ENCODE assay signal across 9 cellular contexts in the genomic region with DNA sequence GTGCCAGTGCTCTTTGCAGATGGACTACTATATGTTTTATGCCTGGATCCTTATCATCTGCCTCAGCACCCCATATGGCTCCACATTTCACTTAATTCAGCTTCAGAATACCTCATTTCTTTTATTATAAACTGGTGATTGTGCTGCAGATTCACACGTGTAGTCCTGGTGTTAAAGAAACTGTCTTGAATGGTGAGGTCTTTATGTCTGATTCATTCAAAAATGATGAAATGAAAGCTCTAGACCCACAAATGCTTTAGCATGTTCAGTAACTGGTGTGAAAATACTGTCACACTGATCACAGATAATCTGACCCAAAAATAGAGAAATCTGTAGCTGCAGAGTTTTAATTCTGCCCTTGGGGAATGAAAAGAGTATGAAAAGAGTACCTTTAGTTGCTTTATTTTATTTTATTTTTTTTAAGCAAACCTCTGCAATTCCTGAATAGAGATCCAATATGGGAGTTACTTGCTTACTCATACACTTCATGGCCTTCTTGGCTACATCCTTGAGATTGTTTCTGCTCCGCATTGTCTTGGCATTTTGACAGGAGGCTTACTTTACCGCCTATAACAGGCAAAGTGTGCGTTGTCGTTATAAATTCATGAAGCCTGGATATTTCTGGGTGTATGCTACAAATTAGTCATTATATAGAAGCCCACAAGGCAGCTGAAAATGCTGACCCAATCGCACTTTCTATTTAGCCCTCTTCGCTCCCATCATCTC. TPM values are rescaled to one million over a fixed set of nuclear protein-coding genes. Genes with fewer than 3 reads are reported as not detected.
DNase-seq lines count a peak whose midpoint lies in the region; ATAC-seq and TF ChIP-seq lines count a peak whose summit lies in the region.
"Had no signal": no experiment of that assay in that cellular context is flagged by ENCODE, and none has a peak within 500 bp of the region (broad histone marks: within the 10 kb centered on the region; RNA-seq: fewer than 3 reads in every experiment).

No MANE protein-coding gene starts in this region.

- H3K4me1 ChIP-seq in heart right ventricle (peaks cover 5 to 70% (median 52%) of the 10 kb centered on the region in 9 donors), transverse colon (peaks cover 0 to 76% (median 47%) of the 10 kb centered on the region in 4 donors)

- H3K27me3 ChIP-seq in heart right ventricle (peaks cover 0 to 60% (median 0%) of the 10 kb centered on the region in 7 donors), kidney epithelial cell (ENCODE audit: control insufficient read depth, insufficient read depth, low read length) (no peaks in the 10 kb centered on the region), transverse colon (no peaks in the 10 kb centered on the region)
- H3K27me3 ChIP-seq: cardiac muscle cell had no signal

- no peak for DNase-seq in heart right ventricle
- no peak for DNase-seq in Right ventricle myocardium inferior (ENCODE audit: missing footprints)
- peak; percentile 72 for DNase-seq in amniotic stem cell (lab: John Stamatoyannopoulos, UW)
- DNase-seq in kidney epithelial cell (ENCODE audit: low read depth): no peak
- no peak for DNase-seq in transverse colon
- no peak for DNase-seq in NCI-H774 (lab: John Stamatoyannopoulos, UW)

- TF ChIP-seq POLR2A in transverse colon (IDR thresholded peaks at IDR 0.05) (no peak), GM18505 (IDR thresholded peaks at IDR 0.05; ENCODE audit: borderline replicate concordance, extremely low read depth, insufficient read depth, insufficient read length) (no peak)

- H3K9me3 ChIP-seq in heart right ventricle: no peaks in the 10 kb centered on the region
- H3K9me3 ChIP-seq in transverse colon: no peaks in the 10 kb centered on the region

- H3K27ac ChIP-seq in heart right ventricle (no peak overlapping the region), transverse colon (peak overlapping the region; percentile 62 to 99 (median 94))
- H3K27ac ChIP-seq: cardiac muscle cell had no signal

- TF ChIP-seq CTCF in heart right ventricle (IDR thresholded peaks at IDR 0.05) (no peak), kidney epithelial cell (IDR thresholded peaks at IDR 0.05; ENCODE audit: insufficient read depth, low read length, poor library complexity, severe bottlenecking) (no peak), transverse colon (IDR thresholded peaks at IDR 0.05) (no peak)

- ATAC-seq in heart right ventricle (no peak), Right ventricle myocardium inferior (no peak), GM21360 (IDR thresholded peaks at IDR 0.05; ENCODE audit: unreplicated experiment) (no peak), GM18505 (IDR thresholded peaks at IDR 0.05; ENCODE audit: unreplicated experiment) (no peak)

- intact Hi-C loops in heart right ventricle (cut with DNase I) (loop anchor here in 2 of 10 donors (10.0 kb wide), 2 partner anchors 149 to 1971 kb away; a partner anchor contains a TSS), Right ventricle myocardium inferior (cut with DNase I) (loop anchor here (10.0 kb wide), 1 partner anchor 259 kb away; no protein-coding TSS in a partner anchor), transverse colon (cut with DNase I; ENCODE audit: low total_unique reads) (no loop called here)

- no peak for TF ChIP-seq EP300 in transverse colon (IDR thresholded peaks at IDR 0.05; ENCODE audit: low read depth)

- H3K4me3 ChIP-seq in heart right ventricle (peak overlapping the region in 6 of 10 donors; percentile 76 to 88 (median 82)), kidney epithelial cell (ENCODE audit: low read depth, low read length) (peak overlapping the region; percentile 62), transverse colon (peak overlapping the region in 3 of 4 donors; percentile 71 to 84 (median 81))
- H3K4me3 ChIP-seq: cardiac muscle cell had no signal

- in situ Hi-C loops in transverse colon (cut with MboI; ENCODE audit: low pct_ligation_motif_present in 1 of 4, low pct_unique_long_range_greater_than_20kb in 1 of 4, low sequenced_read_pairs in 3 of 4): loop anchor here in 1 of 4 donors (25.0 kb wide), 1 partner anchor 1239 kb away; no protein-coding TSS in a partner anchor

- 65 to 66% methylated on average over 7 of the region's 7 CpGs for WGBS in heart right ventricle, 2 donors
- 34 to 53% methylated on average over 5 to 7 of the region's 7 CpGs for WGBS in transverse colon (ENCODE audit: low coverage in 1 of 2), 2 donors

- H3K36me3 ChIP-seq in heart right ventricle: peaks cover 0 to 18% (median 2%) of the 10 kb centered on the region in 9 donors
- H3K36me3 ChIP-seq in kidney epithelial cell (ENCODE audit: control insufficient read depth, insufficient read depth, low read length): no peaks in the 10 kb centered on the region
- no peaks in the 10 kb centered on the region for H3K36me3 ChIP-seq in transverse colon

RNA-seq across cellular contexts. Expression of a gene that starts 2.7 kb away (rescaled TPM):
- total RNA-seq in heart right ventricle (10 to 100 TPM; 12.2 to 16.6 (median 14.0) TPM), Right ventricle myocardium inferior (15.4 TPM), kidney epithelial cell (21.6 and 31.5 TPM in 2 replicates), transverse colon (100 to 1,000 TPM in 1 of 4 donors, 10 to 100 TPM in 3; 39.0 to 125 (median 50.3) TPM)
- polyA plus RNA-seq in heart right ventricle: 1 to 10 TPM; 1.7 to 6.0 TPM

Comparison
In these comparisons a context has a peak if more than half of its experiments do, and no peak if none do; other contexts are left out.
1. H3K27ac ChIP-seq: peak in transverse colon (4 of 4); none in heart right ventricle (0 of 10).
2. Peak in every context shown above with its lines, with median percentiles within 50 percentile points of each other: H3K4me3 ChIP-seq.